Comparison of ENCODE assay signal across 20 cellular contexts in genomic region chr22:44365832-44366231, GRCh38. TPM values are rescaled to one million over a fixed set of nuclear protein-coding genes. Genes with fewer than 3 reads are reported as not detected.
"Had no signal": no experiment of that assay in that cellular context is flagged by ENCODE, and none has a peak within 500 bp of the region (broad histone marks: within the 10 kb centered on the region; RNA-seq: fewer than 3 reads in every experiment).

No MANE protein-coding gene starts in this region.

- DNase-seq: activated CD4-positive, alpha-beta T cell treated with anti-CD3 and anti-CD28 coated beads, Interleukin-2, amount 10 ng/mL, durations not matched to agents 7 days and 5 days; activated CD4-positive, CD25-positive, alpha-beta regulatory T cell treated with anti-CD3 and anti-CD28 coated beads, Interleukin-2, amount 50 U/mL, for 72 hours; activated CD8-positive, alpha-beta memory T cell treated with anti-CD3 and anti-CD28 coated beads, Interleukin-2, amount 10 ng/mL, durations not matched to agents 7 days and 5 days; activated CD8-positive, alpha-beta T cell treated with anti-CD3 and anti-CD28 coated beads for 36 hours; activated gamma-delta T cell; activated T-cell treated with anti-CD3 and anti-CD28 coated beads for 4 hours; brain microvascular endothelial cell; effector memory CD4-positive, alpha-beta T cell; nephron progenitor cell; stimulated activated CD4-positive, alpha-beta T cell treated with anti-CD3 and anti-CD28 coated beads, Interleukin-4, amount 100 ng/mL, for 4 hours; stimulated activated naive CD8-positive, alpha-beta T cell treated with anti-CD3 and anti-CD28 coated beads, Interleukin-15, Interleukin-2, amounts not matched to agents 100 U/mL and 50 U/mL, for 24 hours; SW 1271; T-helper 2 cell had no signal

- ATAC-seq: activated CD8-positive, alpha-beta memory T cell treated with anti-CD3 and anti-CD28 coated beads, Interleukin-2, amount 10 ng/mL, durations not matched to agents 7 days and 5 days; activated CD8-positive, alpha-beta T cell treated with anti-CD3 and anti-CD28 coated beads for 36 hours; gastroesophageal sphincter; left lung; stimulated activated naive CD8-positive, alpha-beta T cell treated with anti-CD3 and anti-CD28 coated beads, Interleukin-15, Interleukin-2, amounts not matched to agents 100 U/mL and 50 U/mL, for 24 hours had no signal

- H3K27ac ChIP-seq: brain microvascular endothelial cell, esophagus muscularis mucosa, gastroesophageal sphincter, left lung, SK-N-MC, VCaP had no signal

- H3K36me3 ChIP-seq: ascending aorta, brain microvascular endothelial cell, esophagus muscularis mucosa, gastroesophageal sphincter, left lung had no signal

- H3K9me3 ChIP-seq: ascending aorta, esophagus muscularis mucosa, gastroesophageal sphincter, left lung had no signal

- H3K4me3 ChIP-seq: ascending aorta, esophagus muscularis mucosa, gastroesophageal sphincter, left lung, SK-N-MC had no signal

- H3K27me3 ChIP-seq: ascending aorta, brain microvascular endothelial cell, esophagus muscularis mucosa, gastroesophageal sphincter, left lung had no signal

RNA-seq across cellular contexts. Expression of gene SHISAL1, which starts 53.1 kb away (rescaled TPM):
- total RNA-seq: activated CD4-positive, alpha-beta T cell treated with anti-CD3 and anti-CD28 coated beads, Interleukin-2, amount 10 ng/mL, durations not matched to agents 7 days and 5 days; activated CD8-positive, alpha-beta memory T cell treated with anti-CD3 and anti-CD28 coated beads, Interleukin-2, amount 10 ng/mL, durations not matched to agents 7 days and 5 days; activated CD8-positive, alpha-beta T cell treated with anti-CD3 and anti-CD28 coated beads for 36 hours; activated T-helper 1 cell treated with anti-CD3 and anti-CD28 coated beads, Interleukin-12 subunit alpha, Interleukin-12 subunit beta, Interleukin-2, Interleukin-4 antibody, amounts not matched to agents 30 ng/mL and 10 ng/mL and 1 ng/mL, durations not matched to agents 14 hours and 24 hours and 36 hours had no signal
